Comparison of ENCODE assay signal across 19 cellular contexts in genomic region chr1:53308512-53308911, GRCh38. TPM values are rescaled to one million over a fixed set of nuclear protein-coding genes. Genes with fewer than 3 reads are reported as not detected.
DNase-seq lines count a peak whose midpoint lies in the region; TF ChIP-seq lines count a peak whose summit lies in the region.
"Had no signal": no experiment of that assay in that cellular context is flagged by ENCODE, and none has a peak within 500 bp of the region (broad histone marks: within the 10 kb centered on the region; RNA-seq: fewer than 3 reads in every experiment).

No MANE protein-coding gene starts in this region.

- no peaks in the 10 kb centered on the region for H3K36me3 Mint-ChIP-seq in glutamatergic neuron (ENCODE audit: unreplicated experiment)

- TF ChIP-seq CTCF in glutamatergic neuron (IDR thresholded peaks at IDR 0.05; ENCODE audit: partially characterized antibody, unreplicated experiment): no peak

- DNase-seq in Daoy (ENCODE audit: low read depth): peak; percentile 42
- DNase-seq in H7: peak; percentile 86
- DNase-seq in NCI-H82 treated with DMSO at 0.1 percent for 48 hours (lab: John Stamatoyannopoulos, UW; ENCODE audit: unreplicated experiment): peak; percentile 79
- peak; percentile 73 for DNase-seq in left kidney (ENCODE audit: low read depth, low spot score)
- no peak for DNase-seq in T1000 (lab: John Stamatoyannopoulos, UW)
- no peak for DNase-seq in NCI-H1105 (lab: John Stamatoyannopoulos, UW)
- DNase-seq in glutamatergic neuron: no peak
- no peak for DNase-seq in OCI-M1 (lab: John Stamatoyannopoulos, UW)
- DNase-seq: Caco-2; CD4-positive, CD25-positive, alpha-beta regulatory T cell; DMS79 treated with DMSO at 0.1 percent for 48 hours; GF-D8; GM23248; KG1; NCI-H146; NCI-H510A treated with DMSO at 0.1 percent for 48 hours; RPMI8226; SJCRH30 had no signal

- H3K4me3 Mint-ChIP-seq in glutamatergic neuron (ENCODE audit: unreplicated experiment): no peak overlapping the region
- H3K4me3 Mint-ChIP-seq: B cell; CD4-positive, CD25-positive, alpha-beta regulatory T cell had no signal

- H3K4me3 ChIP-seq in H7 (ENCODE audit: insufficient read depth, low read depth, low read length): no peak overlapping the region
- H3K4me3 ChIP-seq: GM23248, SJCRH30 had no signal

- peaks cover 6% of the 10 kb centered on the region for H3K9me3 Mint-ChIP-seq in glutamatergic neuron (ENCODE audit: unreplicated experiment)
- H3K9me3 Mint-ChIP-seq: CD4-positive, CD25-positive, alpha-beta regulatory T cell had no signal

- H3K27me3 Mint-ChIP-seq in glutamatergic neuron (ENCODE audit: unreplicated experiment): peaks cover 16% of the 10 kb centered on the region
- H3K27me3 Mint-ChIP-seq: B cell; CD4-positive, CD25-positive, alpha-beta regulatory T cell had no signal

- no peaks in the 10 kb centered on the region for H3K27me3 ChIP-seq in H7 (ENCODE audit: control insufficient read depth, insufficient read depth, low read length)
- H3K27me3 ChIP-seq: SJCRH30 had no signal

- peaks cover 38% of the 10 kb centered on the region for H3K4me1 Mint-ChIP-seq in glutamatergic neuron (ENCODE audit: low read depth, unreplicated experiment)

- H3K27ac Mint-ChIP-seq in glutamatergic neuron (ENCODE audit: unreplicated experiment): no peak overlapping the region
- H3K27ac Mint-ChIP-seq: B cell had no signal

- peaks cover 8% of the 10 kb centered on the region for H3K36me3 ChIP-seq in H7 (replicated peaks; ENCODE audit: control insufficient read depth, insufficient read depth, low read length)
- H3K36me3 ChIP-seq: SJCRH30 had no signal

RNA-seq across cellular contexts. Expression of gene LRP8, which starts 19.4 kb away (rescaled TPM):
- total RNA-seq in Daoy (2014; rRNA removed; shearing (Covaris generic)): 26.9 and 28.1 TPM in 2 replicates
- total RNA-seq in H7 (2014; rRNA removed; shearing (Covaris generic)): 144 and 157 TPM in 2 replicates
- total RNA-seq in glutamatergic neuron (ENCODE audit: unreplicated experiment): 57.9 TPM

Comparison
In these comparisons a context has a peak if more than half of its experiments do, and no peak if none do; other contexts are left out.
1. DNase-seq: peak in Daoy (single experiment), H7 (single experiment), NCI-H82 treated with DMSO at 0.1 percent for 48 hours (single experiment) and left kidney (single experiment); none in T1000 (single experiment), NCI-H1105 (single experiment), glutamatergic neuron (single experiment) and OCI-M1 (single experiment).